8 cellular contexts compared by ENCODE assay signal in genomic region chr2:112055833-112056625, GRCh38. TPM values are rescaled to one million over a fixed set of nuclear protein-coding genes. Genes with fewer than 3 reads are reported as not detected.
DNase-seq lines count a peak whose midpoint lies in the region; ATAC-seq, FAIRE-seq and TF ChIP-seq lines count a peak whose summit lies in the region.

No MANE protein-coding gene starts in this region.

- H3K36me3 ChIP-seq in GM12878 (ENCODE audit: control insufficient read depth in 2 of 2, insufficient read depth in 2 of 2, low read length in 1 of 2) (peaks cover 0 to 6% of the 10 kb centered on the region in 2 experiments; a peak in 2 of 4 replicates), psoas muscle (ENCODE audit: insufficient read depth in 1 of 2, low read depth in 1 of 2) (peaks cover 0 to 12% of the 10 kb centered on the region in 2 donors)

- H3K79me2 ChIP-seq in GM12878 (ENCODE audit: control insufficient read depth, insufficient read depth, low read length): peaks cover 31% of the 10 kb centered on the region

- peak overlapping the region; percentile 90 for H3K4me3 ChIP-seq in GM12878
- H3K4me3 ChIP-seq in psoas muscle: peak overlapping the region; percentile 74

- peak overlapping the region; percentile 57 for H2AFZ ChIP-seq in GM12878 (ENCODE audit: control insufficient read depth, low read depth, low read length)

- H3K9me3 ChIP-seq in GM12878 (replicated peaks; ENCODE audit: control insufficient read depth, insufficient read depth, low read length) (no peaks in the 10 kb centered on the region; the same call in 2 of the 3 replicates), psoas muscle (no peaks in the 10 kb centered on the region)

- no peak for TF ChIP-seq CTCF in GM12878 (IDR thresholded peaks at IDR 0.05 in 2 of 3, conservative IDR thresholded peaks at IDR 0.05 in 1 of 3; ENCODE audit: control insufficient read depth in 2 of 3, extremely low read depth in 1 of 3, insufficient read depth in 1 of 3, low read depth in 3 of 3, low read length in 3 of 3)
- no peak for TF ChIP-seq CTCF in psoas muscle (IDR thresholded peaks at IDR 0.05)

- no peak for FAIRE-seq in GM12878 (lab: Jason Lieb, UNC)

- ATAC-seq in activated CD4-positive, alpha-beta T cell treated with anti-CD3 and anti-CD28 coated beads for 36 hours: no peak
- ATAC-seq in GM12878 (peak; percentile 2), psoas muscle (no peak)

- peak overlapping the region; percentile 85 for H3K27ac Mint-ChIP-seq in activated CD4-positive, alpha-beta T cell treated with anti-CD3 and anti-CD28 coated beads for 36 hours

- peak overlapping the region; percentile 64 for H3K27ac ChIP-seq in GM12878 (ENCODE audit: control insufficient read depth, insufficient read depth)
- peak overlapping the region; percentile 83 for H3K27ac ChIP-seq in psoas muscle

- in situ Hi-C loops in GM12878 (cut with MboI): no loop called here

- TF ChIP-seq EP300 in GM12878 (IDR thresholded peaks at IDR 0.05; ENCODE audit: borderline replicate concordance in 1 of 2, control insufficient read depth in 1 of 2, low read depth in 2 of 2, low read length in 2 of 2): no peak

- peak overlapping the region; percentile 90 for H3K4me2 ChIP-seq in GM12878 (ENCODE audit: control insufficient read depth, insufficient read depth)

- peaks cover 5% of the 10 kb centered on the region for H3K4me1 ChIP-seq in GM12878 (ENCODE audit: control insufficient read depth, insufficient read depth, low read length)
- H3K4me1 ChIP-seq in psoas muscle: peaks cover 18% of the 10 kb centered on the region

- peak overlapping the region; percentile 88 for H3K9ac ChIP-seq in GM12878 (ENCODE audit: control insufficient read depth, insufficient read depth, low read length)

- SMC1A ChIA-PET in GM12878 (lab: Charles Lee; ENCODE audit: uncharacterized antibody, unreplicated experiment): interaction anchor here (0.6 to 1.1 kb wide), 2 partner anchors 65 to 173 kb away, joined by 3 read pairs; no protein-coding TSS in a partner anchor

- RAD21 ChIA-PET in GM12878 (lab: Charles Lee; ENCODE audit: unreplicated experiment): interaction anchor here (1.3 to 1.6 kb wide), 2 partner anchors 527 to 643 kb away, joined by 3 to 9 read pairs; no protein-coding TSS in a partner anchor

- no peaks in the 10 kb centered on the region for H3K9me3 Mint-ChIP-seq in activated CD4-positive, alpha-beta T cell treated with anti-CD3 and anti-CD28 coated beads for 36 hours (ENCODE audit: low read depth)

- peaks cover 17% of the 10 kb centered on the region for H3K36me3 Mint-ChIP-seq in activated CD4-positive, alpha-beta T cell treated with anti-CD3 and anti-CD28 coated beads for 36 hours (ENCODE audit: low read depth)

- POLR2A ChIA-PET in activated CD4-positive, alpha-beta T cell treated with anti-CD3 and anti-CD28 coated beads for 36 hours (lab: Charles Lee): interaction anchor here (0.7 to 1.7 kb wide), 3 partner anchors 10 to 487 kb away, joined by 3 to 5 read pairs (median 3); no protein-coding TSS in a partner anchor
- POLR2A ChIA-PET in GM12878 (lab: Charles Lee): interaction anchor here (0.5 to 1.3 kb wide), 3 partner anchors 11 to 219 kb away, joined by 3 to 4 read pairs (median 3); no protein-coding TSS in a partner anchor

- 1% methylated on average over 29 of the region's 30 CpGs for WGBS in GM12878 (ENCODE audit: insufficient coverage, insufficient replicate concordance, low lambda C conversion rate, missing lambda C conversion rate)
- 3 to 4% (median 4%) methylated on average over 27 to 30 of the region's 30 CpGs for WGBS in psoas muscle, 3 donors

- CTCF ChIA-PET in activated CD4-positive, alpha-beta T cell treated with anti-CD3 and anti-CD28 coated beads for 36 hours (lab: Charles Lee): interaction anchor here (0.8 kb wide), 1 partner anchor 717 kb away, joined by 3 read pairs; no protein-coding TSS in a partner anchor
- CTCF ChIA-PET in GM12878 (lab: Yijun Ruan, JAX): no interaction called here

- peak overlapping the region; percentile 79 for H3K4me3 Mint-ChIP-seq in activated CD4-positive, alpha-beta T cell treated with anti-CD3 and anti-CD28 coated beads for 36 hours

- intact Hi-C loops in activated CD4-positive, alpha-beta T cell treated with anti-CD3 and anti-CD28 coated beads for 36 hours (cut with DNase I, micrococcal nuclease): loop anchor here (1.0 to 10.0 kb wide), 13 partner anchors 19 to 1839 kb away; partner anchors contain the start of genes ACTR3 (in 1 of the 2), ANAPC1 (in 1 of the 2), CHCHD5 (in 1 of the 2) and CKAP2L (in 1 of the 2)
- intact Hi-C loops in GM12878 (cut with micrococcal nuclease; ENCODE audit: unreplicated experiment) (loop anchor here (5.0 to 10.0 kb wide), 4 partner anchors 51 to 649 kb away; partner anchors contain the start of gene CHCHD5), psoas muscle (cut with DNase I) (no loop called here)

- H3K27me3 Mint-ChIP-seq in activated CD4-positive, alpha-beta T cell treated with anti-CD3 and anti-CD28 coated beads for 36 hours: no peaks in the 10 kb centered on the region

- H3K27me3 ChIP-seq in GM12878 (replicated peaks in 1 of 2; ENCODE audit: control insufficient read depth in 2 of 2, insufficient read depth in 2 of 2, low read length in 1 of 2) (no peaks in the 10 kb centered on the region), psoas muscle (ENCODE audit: insufficient read depth in 3 of 3, low read length in 2 of 3) (no peaks in the 10 kb centered on the region)

- peak; percentile 52 for DNase-seq in activated CD4-positive, alpha-beta T cell treated with anti-CD3 and anti-CD28 coated beads for 36 hours
- DNase-seq in activated CD4-positive, alpha-beta T cell treated with anti-CD3 and anti-CD28 coated beads for 1 hour: no peak
- DNase-seq in Kasumi-1 (lab: John Stamatoyannopoulos, UW): peak; percentile 90 to 93
- DNase-seq in SKM-1 (lab: John Stamatoyannopoulos, UW; ENCODE audit: unreplicated experiment): peak; percentile 68
- DNase-seq in GM12878 (ENCODE audit: low read depth, low spot score): no peak
- DNase-seq in hippocampal formation (lab: John Stamatoyannopoulos, UW): peak; percentile 51 to 53
- DNase-seq in psoas muscle: peak; percentile 70 to 78
- DNase-seq in middle frontal gyrus (ENCODE audit: extremely low spot score, low spot score): no peak

- H3K4me1 Mint-ChIP-seq in activated CD4-positive, alpha-beta T cell treated with anti-CD3 and anti-CD28 coated beads for 36 hours: peaks cover 37% of the 10 kb centered on the region

- TF ChIP-seq POLR2A in GM12878 (IDR thresholded peaks at IDR 0.05; ENCODE audit: low read depth, low read length): no peak

- no peak for TF ChIP-seq RAD21 in GM12878 (IDR thresholded peaks at IDR 0.05; ENCODE audit: insufficient read depth, low read depth, low read length)

- no peaks in the 10 kb centered on the region for H4K20me1 ChIP-seq in GM12878 (ENCODE audit: control insufficient read depth, insufficient read depth)

- TSS peak; percentile 89 for BruUV-seq in GM12878 (replicated peaks; lab: Mats Ljungman, UMichigan)

TF ChIP-seq in GM12878, 131 proteins besides CTCF, POLR2A, EP300 and RAD21 (continues in another document):
- TF ChIP-seq ASH2L (IDR thresholded peaks at IDR 0.05; ENCODE audit: borderline replicate concordance, low read depth) (peak; percentile 21; the same call in 1 of the 2 replicates), RELB (IDR thresholded peaks at IDR 0.05; ENCODE audit: low read depth) (0 out of 2 replicates have a peak, but pooled peaks have one; percentile 53), NR2F1 (conservative IDR thresholded peaks at IDR 0.05) (peak; percentile 10; the same call in 1 of the 2 replicates), EGR1 (IDR thresholded peaks at IDR 0.05; ENCODE audit: borderline replicate concordance in 1 of 2, low read depth in 2 of 2, low read length in 2 of 2) (peak in 1 of 2 experiments; percentile 67; a peak in 1 of 3 replicates), MTA3 (IDR thresholded peaks at IDR 0.05; ENCODE audit: borderline replicate concordance, low read length) (no peak), SMAD5 (IDR thresholded peaks at IDR 0.05; ENCODE audit: low read depth) (0 out of 2 replicates have a peak, but pooled peaks have one; percentile 40)

RNA-seq across cellular contexts. Expression of gene TMEM87B, which starts 1.0 kb away (rescaled TPM):
- total RNA-seq in activated CD4-positive, alpha-beta T cell treated with anti-CD3 and anti-CD28 coated beads for 36 hours: 10 to 100 TPM; 14.5 to 17.6 TPM
- total RNA-seq in GM12878 (2013; cell fraction: nucleolus; rRNA removed): 35.5 and 36.2 TPM in 2 replicates
- total RNA-seq in GM12878 (2014; rRNA removed): 11.5 and 16.0 TPM in 2 replicates
- 20.6 and 20.9 TPM in 2 replicates for total RNA-seq in GM12878 (2014; rRNA removed; fragmentation: Illumina TruSeq; extraction: Trizol)
- total RNA-seq in GM12878 (2021): 11.8 and 12.8 TPM in 2 replicates
- 8.4 TPM for polyA plus RNA-seq in GM12878 (2011; ENCODE audit: low read depth)
- polyA plus RNA-seq in GM12878 (2011; rRNA removed): 17.2 and 23.6 TPM in 2 replicates
- 6.1 and 7.2 TPM in 2 replicates for polyA plus RNA-seq in GM12878 (2011; cell fraction: cytosol; rRNA removed)
- polyA plus RNA-seq in GM12878 (2011; cell fraction: nucleus; rRNA removed): 13.8 and 15.6 TPM in 2 replicates
- 16.6 and 17.4 TPM in 2 replicates for polyA plus RNA-seq in GM12878 (2012)
- polyA plus RNA-seq in GM12878 (2014; fragmentation: Illumina TruSeq; extraction: Trizol): 18.1 and 25.7 TPM in 2 replicates
- 1 to 10 TPM; 5.7 to 8.2 TPM for polyA plus RNA-seq in GM12878 (2014; fragmentation: Nextera tagmentation; extraction: Ambion mirVana)
- polyA plus RNA-seq in GM12878 (2014; rRNA removed): 9.5 and 10.1 TPM in 2 replicates
- 10 to 100 TPM; 12.9 to 15.9 TPM for polyA plus RNA-seq in GM12878 (2016; fragmentation: Nextera tagmentation; extraction: Ambion mirVana)
- polyA minus RNA-seq in GM12878 (2011; rRNA and poly(A)+ RNA removed): 8.9 and 11.8 TPM in 2 replicates
- 7.7 and 9.4 TPM in 2 replicates for polyA minus RNA-seq in GM12878 (2011; cell fraction: cytosol; rRNA and poly(A)+ RNA removed)
- 6.8 and 9.5 TPM in 2 replicates for polyA minus RNA-seq in GM12878 (2011; cell fraction: nucleus; rRNA and poly(A)+ RNA removed)
- total RNA-seq in psoas muscle: 1 to 10 TPM; 3.0 to 6.0 (median 3.9) TPM
- 1 to 10 TPM; 1.7 to 3.2 (median 3.1) TPM for polyA plus RNA-seq in psoas muscle

Comparison
In these comparisons a context has a peak if more than half of its experiments do, and no peak if none do; other contexts are left out.
1. DNase-seq: peak in activated CD4-positive, alpha-beta T cell treated with anti-CD3 and anti-CD28 coated beads for 36 hours (single experiment), Kasumi-1 (2 of 2), SKM-1 (single experiment), hippocampal formation (2 of 2) and psoas muscle (2 of 2); none in activated CD4-positive, alpha-beta T cell treated with anti-CD3 and anti-CD28 coated beads for 1 hour (single experiment), GM12878 (single experiment) and middle frontal gyrus (single experiment).
2. intact Hi-C loops: an anchor here in activated CD4-positive, alpha-beta T cell treated with anti-CD3 and anti-CD28 coated beads for 36 hours (1.0 to 10.0 kb wide) and GM12878 (5.0 to 10.0 kb wide); none called in psoas muscle.